ENCODE assay signal across 9 cellular contexts in genomic region chr9:14993891-14994554, GRCh38.
DNase-seq lines count a peak whose midpoint lies in the region; ATAC-seq lines count a peak whose summit lies in the region.
"Had no signal": no experiment of that assay in that cellular context is flagged by ENCODE, and none has a peak within 500 bp of the region (broad histone marks: within the 10 kb centered on the region; RNA-seq: fewer than 3 reads in every experiment).

No MANE protein-coding gene starts in this region.

- peaks cover 2% of the 10 kb centered on the region for H3K9me3 Mint-ChIP-seq in activated CD8-positive, alpha-beta memory T cell treated with anti-CD3 and anti-CD28 coated beads, Interleukin-2, amount 10 ng/mL, durations not matched to agents 7 days and 5 days (ENCODE audit: low read depth)
- no peaks in the 10 kb centered on the region for H3K9me3 Mint-ChIP-seq in activated T-helper 1 cell treated with anti-CD3 and anti-CD28 coated beads, Interleukin-12 subunit alpha, Interleukin-12 subunit beta, Interleukin-2, Interleukin-4 antibody, amounts not matched to agents 30 ng/mL and 10 ng/mL and 1 ng/mL, durations not matched to agents 14 hours and 24 hours and 36 hours

- H3K9me3 ChIP-seq in iPS-18a (ENCODE audit: control insufficient read depth, low read depth, low read length): no peaks in the 10 kb centered on the region
- no peaks in the 10 kb centered on the region for H3K9me3 ChIP-seq in subcutaneous abdominal adipose tissue (ENCODE audit: control insufficient read depth in 5 of 5, low read length in 5 of 5)
- H3K9me3 ChIP-seq: neutrophil had no signal

- H3K36me3 ChIP-seq in iPS-18a (ENCODE audit: control insufficient read depth, low read depth, low read length) (no peaks in the 10 kb centered on the region), subcutaneous abdominal adipose tissue (ENCODE audit: control insufficient read depth in 5 of 5, insufficient read depth in 5 of 5, low read length in 5 of 5) (no peaks in the 10 kb centered on the region)
- H3K36me3 ChIP-seq: neutrophil had no signal

- H3K27me3 ChIP-seq in iPS-18a (ENCODE audit: control insufficient read depth, insufficient read depth, low read length) (no peaks in the 10 kb centered on the region), subcutaneous abdominal adipose tissue (ENCODE audit: control insufficient read depth in 5 of 5, insufficient read depth in 4 of 5, low read length in 5 of 5) (no peaks in the 10 kb centered on the region)

- H3K4me3 ChIP-seq in iPS-18a (ENCODE audit: low read length): peak overlapping the region; percentile 60
- H3K4me3 ChIP-seq in subcutaneous abdominal adipose tissue (ENCODE audit: low read depth in 1 of 5, low read length in 5 of 5): peak overlapping the region; percentile 72 to 92 (median 87)

- DNase-seq in activated CD8-positive, alpha-beta memory T cell treated with anti-CD3 and anti-CD28 coated beads, Interleukin-2, amount 10 ng/mL, durations not matched to agents 7 days and 5 days: no peak
- no peak for DNase-seq in activated CD8-positive, alpha-beta memory T cell treated with anti-CD3 and anti-CD28 coated beads for 24 hours
- DNase-seq in activated T-helper 1 cell treated with anti-CD3 and anti-CD28 coated beads, Interleukin-12 subunit alpha, Interleukin-12 subunit beta, Interleukin-2, Interleukin-4 antibody, amounts not matched to agents 30 ng/mL and 10 ng/mL and 1 ng/mL, durations not matched to agents 14 hours and 24 hours and 36 hours (ENCODE audit: low spot score): no peak
- DNase-seq in globus pallidus (ENCODE audit: low spot score): no peak

- intact Hi-C loops in activated T-helper 1 cell treated with anti-CD3 and anti-CD28 coated beads, Interleukin-12 subunit alpha, Interleukin-12 subunit beta, Interleukin-2, Interleukin-4 antibody, amounts not matched to agents 30 ng/mL and 10 ng/mL and 1 ng/mL, durations not matched to agents 14 hours and 24 hours and 36 hours (cut with micrococcal nuclease): loop anchor here (1.0 to 10.0 kb wide), 4 partner anchors 35 to 669 kb away; partner anchors contain the start of gene SNAPC3

- peak overlapping the region; percentile 16 for H3K27ac Mint-ChIP-seq in activated CD8-positive, alpha-beta memory T cell treated with anti-CD3 and anti-CD28 coated beads, Interleukin-2, amount 10 ng/mL, durations not matched to agents 7 days and 5 days
- H3K27ac Mint-ChIP-seq in activated T-helper 1 cell treated with anti-CD3 and anti-CD28 coated beads, Interleukin-12 subunit alpha, Interleukin-12 subunit beta, Interleukin-2, Interleukin-4 antibody, amounts not matched to agents 30 ng/mL and 10 ng/mL and 1 ng/mL, durations not matched to agents 14 hours and 24 hours and 36 hours: peak overlapping the region; percentile 41

- peak overlapping the region; percentile 42 for H3K4me3 Mint-ChIP-seq in activated CD8-positive, alpha-beta memory T cell treated with anti-CD3 and anti-CD28 coated beads, Interleukin-2, amount 10 ng/mL, durations not matched to agents 7 days and 5 days
- H3K4me3 Mint-ChIP-seq in activated T-helper 1 cell treated with anti-CD3 and anti-CD28 coated beads, Interleukin-12 subunit alpha, Interleukin-12 subunit beta, Interleukin-2, Interleukin-4 antibody, amounts not matched to agents 30 ng/mL and 10 ng/mL and 1 ng/mL, durations not matched to agents 14 hours and 24 hours and 36 hours: peak overlapping the region; percentile 73

- ATAC-seq in activated CD8-positive, alpha-beta memory T cell treated with anti-CD3 and anti-CD28 coated beads, Interleukin-2, amount 10 ng/mL, durations not matched to agents 7 days and 5 days: no peak
- no peak for ATAC-seq in GM21825 (IDR thresholded peaks at IDR 0.05; ENCODE audit: unreplicated experiment)
- ATAC-seq in GM21367 (IDR thresholded peaks at IDR 0.05; ENCODE audit: unreplicated experiment): no peak

- CTCF ChIA-PET in activated CD8-positive, alpha-beta memory T cell treated with anti-CD3 and anti-CD28 coated beads, Interleukin-2, amount 10 ng/mL, durations not matched to agents 7 days and 5 days (lab: Charles Lee): no interaction called here

- peaks cover 17% of the 10 kb centered on the region for H3K27me3 Mint-ChIP-seq in activated CD8-positive, alpha-beta memory T cell treated with anti-CD3 and anti-CD28 coated beads, Interleukin-2, amount 10 ng/mL, durations not matched to agents 7 days and 5 days
- H3K27me3 Mint-ChIP-seq in activated T-helper 1 cell treated with anti-CD3 and anti-CD28 coated beads, Interleukin-12 subunit alpha, Interleukin-12 subunit beta, Interleukin-2, Interleukin-4 antibody, amounts not matched to agents 30 ng/mL and 10 ng/mL and 1 ng/mL, durations not matched to agents 14 hours and 24 hours and 36 hours (ENCODE audit: insufficient read depth): no peaks in the 10 kb centered on the region

- H3K4me1 ChIP-seq in iPS-18a (ENCODE audit: control insufficient read depth, low read depth, low read length) (no peaks in the 10 kb centered on the region), subcutaneous abdominal adipose tissue (ENCODE audit: control insufficient read depth in 5 of 5, insufficient read depth in 5 of 5, low read length in 5 of 5) (peaks cover 0 to 24% (median 19%) of the 10 kb centered on the region in 5 donors)

- H3K9ac ChIP-seq in iPS-18a (ENCODE audit: low read length) (no peak overlapping the region), subcutaneous abdominal adipose tissue (ENCODE audit: low read length in 5 of 5) (peak overlapping the region in 4 of 5 donors; percentile 26 to 88 (median 72))

- peaks cover 19% of the 10 kb centered on the region for H3K4me1 Mint-ChIP-seq in activated CD8-positive, alpha-beta memory T cell treated with anti-CD3 and anti-CD28 coated beads, Interleukin-2, amount 10 ng/mL, durations not matched to agents 7 days and 5 days
- H3K4me1 Mint-ChIP-seq in activated T-helper 1 cell treated with anti-CD3 and anti-CD28 coated beads, Interleukin-12 subunit alpha, Interleukin-12 subunit beta, Interleukin-2, Interleukin-4 antibody, amounts not matched to agents 30 ng/mL and 10 ng/mL and 1 ng/mL, durations not matched to agents 14 hours and 24 hours and 36 hours (ENCODE audit: low read depth): peaks cover 37% of the 10 kb centered on the region

- H3K36me3 Mint-ChIP-seq in activated CD8-positive, alpha-beta memory T cell treated with anti-CD3 and anti-CD28 coated beads, Interleukin-2, amount 10 ng/mL, durations not matched to agents 7 days and 5 days: no peaks in the 10 kb centered on the region
- H3K36me3 Mint-ChIP-seq in activated T-helper 1 cell treated with anti-CD3 and anti-CD28 coated beads, Interleukin-12 subunit alpha, Interleukin-12 subunit beta, Interleukin-2, Interleukin-4 antibody, amounts not matched to agents 30 ng/mL and 10 ng/mL and 1 ng/mL, durations not matched to agents 14 hours and 24 hours and 36 hours (ENCODE audit: low read depth): no peaks in the 10 kb centered on the region

- H3K27ac ChIP-seq in iPS-18a (ENCODE audit: low read length): no peak overlapping the region
- H3K27ac ChIP-seq in subcutaneous abdominal adipose tissue (ENCODE audit: low read depth, low read length): peak overlapping the region; percentile 90
- H3K27ac ChIP-seq: neutrophil had no signal
